Comparison of ENCODE assay signal across 8 cellular contexts in genomic region chr4:141132689-141133145, GRCh38. TPM values are rescaled to one million over a fixed set of nuclear protein-coding genes. Genes with fewer than 3 reads are reported as not detected.
DNase-seq lines count a peak whose midpoint lies in the region; ATAC-seq, FAIRE-seq and TF ChIP-seq lines count a peak whose summit lies in the region.

No MANE protein-coding gene starts in this region.

- DNase-seq in COLO668 (lab: John Stamatoyannopoulos, UW; ENCODE audit: unreplicated experiment) (peak; percentile 56), HuH-7 (ENCODE audit: low spot score) (peak; percentile 41), mammary epithelial cell (no peak), keratinocyte (ENCODE audit: low read depth, low spot score) (no peak), OCI-M1 (lab: John Stamatoyannopoulos, UW) (no peak), RCC 7860 (ENCODE audit: low spot score) (no peak)

- H4K20me1 ChIP-seq in mammary epithelial cell (ENCODE audit: insufficient read depth, low read length) (no peaks in the 10 kb centered on the region), keratinocyte (ENCODE audit: control insufficient read depth, extremely low read depth, insufficient read depth, low read length) (no peaks in the 10 kb centered on the region)

- peaks cover 10% of the 10 kb centered on the region for H3K4me1 Mint-ChIP-seq in stimulated activated memory B cell treated with anti-CD40 and anti-IgM and Interleukin-4, amounts not matched to agents 10 μg/mL and 1 μg/mL and 100 μg/mL, for 72 hours

- WGBS in mammary epithelial cell (ENCODE audit: low coverage, missing lambda C conversion rate), result no CpG with 5 or more reads among the region's 43 CpGs

- intact Hi-C loops in mammary epithelial cell (cut with micrococcal nuclease), result loop anchor here (1.0 to 5.0 kb wide), 2 partner anchors 250 to 271 kb away; no protein-coding TSS in a partner anchor

- no peaks in the 10 kb centered on the region for H3K36me3 Mint-ChIP-seq in stimulated activated memory B cell treated with anti-CD40 and anti-IgM and Interleukin-4, amounts not matched to agents 10 μg/mL and 1 μg/mL and 100 μg/mL, for 72 hours

- H3K36me3 ChIP-seq in mammary epithelial cell (ENCODE audit: insufficient read depth, low read length) (no peaks in the 10 kb centered on the region), keratinocyte (ENCODE audit: control insufficient read depth in 2 of 2, extremely low read depth in 1 of 2, insufficient read depth in 2 of 2, low read length in 2 of 2) (no peaks in the 10 kb centered on the region)

- peak overlapping the region; percentile 80 for H2AFZ ChIP-seq in mammary epithelial cell (ENCODE audit: low read depth, low read length)
- H2AFZ ChIP-seq in keratinocyte (ENCODE audit: control insufficient read depth, low read length), result peak overlapping the region; percentile 78

- BruUV-seq in mammary epithelial cell (replicated peaks; lab: Mats Ljungman, UMichigan), result no TSS peak

- H3K79me2 ChIP-seq in mammary epithelial cell (ENCODE audit: insufficient read depth, low read length), result no peaks in the 10 kb centered on the region
- H3K79me2 ChIP-seq in keratinocyte (ENCODE audit: control insufficient read depth, insufficient read depth, low read length), result no peaks in the 10 kb centered on the region

- peaks cover 84% of the 10 kb centered on the region for H3K27me3 Mint-ChIP-seq in stimulated activated memory B cell treated with anti-CD40 and anti-IgM and Interleukin-4, amounts not matched to agents 10 μg/mL and 1 μg/mL and 100 μg/mL, for 72 hours

- H3K4me3 ChIP-seq in mammary epithelial cell (replicated peaks in 1 of 3; ENCODE audit: insufficient read depth in 1 of 3, low read depth in 2 of 3, low read length in 3 of 3), result peak overlapping the region; percentile 35 to 63 (median 58)
- peak overlapping the region; percentile 47 to 71 (median 71) for H3K4me3 ChIP-seq in keratinocyte (ENCODE audit: control insufficient read depth in 2 of 3, extremely low read depth in 1 of 3, insufficient read depth in 2 of 3, low read depth in 1 of 3, low read length in 3 of 3)

- H3K4me2 ChIP-seq in mammary epithelial cell (ENCODE audit: insufficient read depth, low read depth, low read length), result peak overlapping the region; percentile 99
- peak overlapping the region; percentile 92 for H3K4me2 ChIP-seq in keratinocyte (ENCODE audit: control insufficient read depth, extremely low read depth, insufficient read depth, low read depth, low read length)

- no peak for TF ChIP-seq CTCF in mammary epithelial cell (conservative IDR thresholded peaks at IDR 0.05 in 1 of 2, IDR thresholded peaks at IDR 0.05 in 1 of 2; ENCODE audit: extremely low read depth in 1 of 2, insufficient read depth in 1 of 2, low read depth in 1 of 2, low read length in 2 of 2)
- no peak for TF ChIP-seq CTCF in keratinocyte (optimal IDR thresholded peaks at IDR 0.05 in 1 of 3, IDR thresholded peaks at IDR 0.05 in 1 of 3, conservative IDR thresholded peaks at IDR 0.05 in 1 of 3; ENCODE audit: extremely low read depth in 1 of 3, insufficient read depth in 2 of 3, low read length in 3 of 3)

- H3K4me1 ChIP-seq in mammary epithelial cell (ENCODE audit: insufficient read depth, low read length) (peaks cover 13% of the 10 kb centered on the region), keratinocyte (ENCODE audit: control insufficient read depth, extremely low read depth, insufficient read depth, low read length) (peaks cover 3% of the 10 kb centered on the region)

- H3K27me3 ChIP-seq in mammary epithelial cell (ENCODE audit: insufficient read depth, low read length) (peaks cover 29% of the 10 kb centered on the region), keratinocyte (ENCODE audit: control insufficient read depth, extremely low read depth, insufficient read depth, low read length) (peaks cover 28% of the 10 kb centered on the region)

- H3K4me3 Mint-ChIP-seq in stimulated activated memory B cell treated with anti-CD40 and anti-IgM and Interleukin-4, amounts not matched to agents 10 μg/mL and 1 μg/mL and 100 μg/mL, for 72 hours, result peak overlapping the region; percentile 84

- no peaks in the 10 kb centered on the region for H3K9me1 ChIP-seq in keratinocyte (ENCODE audit: control insufficient read depth, extremely low read depth, insufficient read depth, low read length)

- H3K9ac ChIP-seq in mammary epithelial cell (ENCODE audit: insufficient read depth, low read length) (no peak overlapping the region), keratinocyte (ENCODE audit: control insufficient read depth, extremely low read depth, insufficient read depth, low read length) (peak overlapping the region; percentile 31)

- no peaks in the 10 kb centered on the region for H3K9me3 Mint-ChIP-seq in stimulated activated memory B cell treated with anti-CD40 and anti-IgM and Interleukin-4, amounts not matched to agents 10 μg/mL and 1 μg/mL and 100 μg/mL, for 72 hours

- CTCF ChIA-PET in mammary epithelial cell (lab: Charles Lee; ENCODE audit: low non-redundant PET), result interaction anchor here (0.6 kb wide), 2 partner anchors 248 to 1012 kb away, joined by 3 read pairs; no protein-coding TSS in a partner anchor

- peak; percentile 31 for ATAC-seq in GM19463 (IDR thresholded peaks at IDR 0.05; ENCODE audit: unreplicated experiment)
- peak; percentile 28 for ATAC-seq in stimulated activated memory B cell treated with anti-CD40 and anti-IgM and Interleukin-4, amounts not matched to agents 10 μg/mL and 1 μg/mL and 100 μg/mL, for 72 hours

- no peak overlapping the region for H3K27ac ChIP-seq in mammary epithelial cell (ENCODE audit: insufficient read depth, low read depth, low read length)
- no peak overlapping the region for H3K27ac ChIP-seq in keratinocyte (ENCODE audit: control insufficient read depth, insufficient read depth, low read length)

- H3K27ac Mint-ChIP-seq in stimulated activated memory B cell treated with anti-CD40 and anti-IgM and Interleukin-4, amounts not matched to agents 10 μg/mL and 1 μg/mL and 100 μg/mL, for 72 hours, result no peak overlapping the region

- H3K9me3 ChIP-seq in mammary epithelial cell (replicated peaks; ENCODE audit: insufficient read depth, low read length), result no peaks in the 10 kb centered on the region
- no peaks in the 10 kb centered on the region for H3K9me3 ChIP-seq in keratinocyte (ENCODE audit: control insufficient read depth, low read depth, low read length)

- dilution Hi-C loops in mammary epithelial cell (cut with HindIII; ENCODE audit: low sequenced_read_pairs) (no loop called here), keratinocyte (cut with MboI; ENCODE audit: extremely low pct_ligation_motif_present, low sequenced_read_pairs) (loop anchor here (25.0 kb wide), 1 partner anchor 245 kb away; no protein-coding TSS in a partner anchor)

- in situ Hi-C loops in mammary epithelial cell (cut with MboI; ENCODE audit: low sequenced_read_pairs in 2 of 2), result no loop called here

- FAIRE-seq in keratinocyte (lab: Jason Lieb, UNC) (no peak), RCC 7860 (lab: Jason Lieb, UNC) (no peak)

RNA-seq across cellular contexts. Expression of gene RNF150, which starts 0.6 kb away (rescaled TPM):
- 1 to 10 TPM in 1 of 2 donors, not detected in 1; 5.0 TPM for total RNA-seq in mammary epithelial cell
- polyA plus RNA-seq in mammary epithelial cell (0.01 TPM), keratinocyte (0.02 to 0.18 TPM (median 0.09 TPM) in 3 replicates)
- polyA minus RNA-seq in mammary epithelial cell (not detected), keratinocyte (0.40 to 0.45 TPM in 2 of 3 replicates, not detected in the other)
- not detected for polyA plus RNA-seq in keratinocyte (2011; ENCODE audit: low read depth)
- 0.11 and 0.21 TPM in 2 replicates for polyA plus RNA-seq in keratinocyte (2011; cell fraction: cytosol; rRNA removed)
- polyA plus RNA-seq in keratinocyte (2011; cell fraction: nucleus; rRNA removed), result 0.19 and 0.39 TPM in 2 replicates
- 0.03 and 0.04 TPM in 2 replicates for polyA plus RNA-seq in keratinocyte (2012; ENCODE audit: low replicate concordance)
- not detected for polyA minus RNA-seq in keratinocyte (2011; cell fraction: cytosol; rRNA and poly(A)+ RNA removed)
- polyA minus RNA-seq in keratinocyte (2011; cell fraction: nucleus; rRNA and poly(A)+ RNA removed), result 0.42 and 0.54 TPM in 2 replicates

Comparison
In these comparisons a context has a peak if more than half of its experiments do, and no peak if none do; other contexts are left out.
1. DNase-seq: peak in COLO668 (single experiment) and HuH-7 (single experiment); none in mammary epithelial cell (single experiment), keratinocyte (single experiment), OCI-M1 (single experiment) and RCC 7860 (single experiment).